ENCODE assay signal across 23 cellular contexts in genomic region chr11:45262900-45263299, GRCh38. TPM values are rescaled to one million over a fixed set of nuclear protein-coding genes. Genes with fewer than 3 reads are reported as not detected.
DNase-seq lines count a peak whose midpoint lies in the region; ATAC-seq, FAIRE-seq and TF ChIP-seq lines count a peak whose summit lies in the region.
"Had no signal": no experiment of that assay in that cellular context is flagged by ENCODE, and none has a peak within 500 bp of the region (broad histone marks: within the 10 kb centered on the region; RNA-seq: fewer than 3 reads in every experiment).

No MANE protein-coding gene starts in this region.

- no peak for TF ChIP-seq POLR2A in esophagus squamous epithelium (IDR thresholded peaks at IDR 0.05)

- no peaks in the 10 kb centered on the region for H3K36me3 ChIP-seq in esophagus squamous epithelium
- H3K36me3 ChIP-seq: ascending aorta, vagina had no signal

- no peak overlapping the region for H3K4me3 ChIP-seq in esophagus squamous epithelium
- H3K4me3 ChIP-seq: ascending aorta, smooth muscle cell, vagina had no signal

- FAIRE-seq in islet of Langerhans (lab: Jason Lieb, UNC): peak; percentile 98
- FAIRE-seq: G401.6 had no signal

- peaks cover 0 to 74% (median 0%) of the 10 kb centered on the region in 4 donors for H3K27me3 ChIP-seq in esophagus squamous epithelium
- H3K27me3 ChIP-seq: ascending aorta, vagina had no signal

- H3K4me1 ChIP-seq in esophagus squamous epithelium: peaks cover 7 to 16% (median 7%) of the 10 kb centered on the region in 3 donors
- H3K4me1 ChIP-seq: ascending aorta had no signal

- intact Hi-C loops in esophagus squamous epithelium (cut with DNase I): no loop called here

- ATAC-seq in GM21723 (IDR thresholded peaks at IDR 0.05; ENCODE audit: unreplicated experiment) (no peak), HG03196 (IDR thresholded peaks at IDR 0.05; ENCODE audit: unreplicated experiment) (no peak)
- ATAC-seq: natural killer cell had no signal

- DNase-seq in D341Med (ENCODE audit: low spot score) (peak; percentile 52), NCI-H1092 treated with DMSO at 0.1 percent for 48 hours (lab: John Stamatoyannopoulos, UW) (peak; percentile 72), NCI-H510A (lab: John Stamatoyannopoulos, UW) (peak; percentile 19), esophagus squamous epithelium (lab: John Stamatoyannopoulos, UW) (no peak)
- DNase-seq in central memory CD4-positive, alpha-beta T cell: no peak
- DNase-seq: activated CD4-positive, alpha-beta T cell treated with anti-CD3 and anti-CD28 coated beads, Interleukin-2, amount 50 U/mL, for 48 hours; activated naive CD4-positive, alpha-beta T cell; CD4-positive, alpha-beta T cell; HCEC 1CT; head of caudate nucleus; immature natural killer cell; natural killer cell; NCI-H187; stimulated activated CD4-positive, alpha-beta T cell treated with anti-CD3 and anti-CD28 coated beads, Interleukin-4, amount 100 ng/mL, for 24 hours had no signal

- WGBS in esophagus squamous epithelium, 2 donors: 40 to 51% methylated on average over 2 of the region's 4 CpGs

- TF ChIP-seq CTCF in esophagus squamous epithelium (IDR thresholded peaks at IDR 0.05): no peak

- no peak overlapping the region for H3K27ac ChIP-seq in esophagus squamous epithelium
- H3K27ac ChIP-seq: ascending aorta, vagina had no signal

- no peaks in the 10 kb centered on the region for H3K9me3 ChIP-seq in esophagus squamous epithelium
- H3K9me3 ChIP-seq: ascending aorta, vagina had no signal

RNA-seq across cellular contexts. Expression of gene SYT13, which starts 23.2 kb away (rescaled TPM):
- under 1 TPM in 2 of 4 donors, not detected in 2; 0.04 to 0.15 TPM for total RNA-seq in esophagus squamous epithelium
- total RNA-seq: ascending aorta; CD4-positive, alpha-beta T cell; natural killer cell; subcutaneous adipose tissue; T-helper 1 cell treated with Interleukin-12 subunit alpha and Interleukin-12 subunit beta and Interleukin-4 antibody, amounts not matched to agents 30 ng/mL and 1 ng/mL, for 36 hours had no signal

Comparison
In these comparisons a context has a peak if more than half of its experiments do, and no peak if none do; other contexts are left out.
1. DNase-seq: peak in D341Med (single experiment), NCI-H1092 treated with DMSO at 0.1 percent for 48 hours (single experiment) and NCI-H510A (single experiment); none in central memory CD4-positive, alpha-beta T cell (single experiment) and esophagus squamous epithelium (single experiment).